ENCODE assay signal across 28 cellular contexts in the genomic region with DNA sequence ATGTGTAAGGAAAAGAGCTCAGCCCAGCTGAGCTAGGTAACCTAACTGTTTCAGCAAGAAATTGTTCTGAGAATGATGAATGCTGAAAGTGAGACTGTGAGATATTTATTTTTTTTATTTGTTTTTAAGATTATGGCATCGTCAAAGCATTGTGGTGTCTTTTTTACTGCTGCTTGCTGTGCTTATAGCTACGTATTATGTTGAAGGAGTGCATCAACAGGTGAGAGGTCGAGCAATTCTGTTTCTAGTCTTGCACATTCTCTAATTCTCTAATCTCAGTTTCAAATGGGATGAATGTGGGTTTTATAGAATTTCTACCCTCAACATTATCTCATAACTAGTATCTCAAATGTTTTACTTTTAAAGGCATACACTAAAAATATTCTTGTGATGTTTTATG.
"Had no signal": no experiment of that assay in that cellular context is flagged by ENCODE, and none has a peak within 500 bp of the region (broad histone marks: within the 10 kb centered on the region; RNA-seq: fewer than 3 reads in every experiment).

No MANE protein-coding gene starts in this region.

- H3K4me3 ChIP-seq: ascending aorta, coronary artery, dorsolateral prefrontal cortex had no signal

- H3K9me3 Mint-ChIP-seq: activated B cell treated with CpG ODN at 0.5 μM for 24 hours; activated CD4-positive, alpha-beta memory T cell treated with anti-CD3 and anti-CD28 coated beads for 36 hours; activated T-cell treated with anti-CD3 and anti-CD28 coated beads, Interleukin-2, amount 50 U/mL, for 24 hours; activated T-cell treated with anti-CD3 and anti-CD28 coated beads, Interleukin-2, amount 50 U/mL, for 72 hours; central memory CD8-positive, alpha-beta T cell; dendritic cell treated with granulocyte-macrophage colony-stimulating factor and Interleukin-4, amounts not matched to agents 40 ng/mL and 50 ng/mL, for 4 days had no signal

- H3K4me1 Mint-ChIP-seq: activated B cell treated with CpG ODN at 0.5 μM for 24 hours; activated CD8-positive, alpha-beta memory T cell treated with anti-CD3 and anti-CD28 coated beads, Interleukin-2, amount 10 ng/mL, durations not matched to agents 7 days and 5 days; central memory CD8-positive, alpha-beta T cell; endodermal cell had no signal

- H3K27ac ChIP-seq: ascending aorta, brain microvascular endothelial cell, coronary artery, dorsolateral prefrontal cortex had no signal

- H3K9me3 ChIP-seq: ascending aorta had no signal

- H3K4me1 ChIP-seq: ascending aorta had no signal

- H3K27me3 ChIP-seq: ascending aorta, brain microvascular endothelial cell, dorsolateral prefrontal cortex had no signal

- DNase-seq: activated B cell treated with CpG ODN at 0.5 μM for 24 hours; activated CD4-positive, alpha-beta memory T cell treated with anti-CD3 and anti-CD28 coated beads for 36 hours; activated CD4-positive, alpha-beta T cell treated with anti-CD3 and anti-CD28 coated beads for 48 hours; activated CD8-positive, alpha-beta memory T cell treated with anti-CD3 and anti-CD28 coated beads, Interleukin-2, amount 10 ng/mL, durations not matched to agents 7 days and 5 days; activated CD8-positive, alpha-beta memory T cell treated with anti-CD3 and anti-CD28 coated beads, Interleukin-2, amount 50 U/mL, for 4 hours; activated CD8-positive, alpha-beta T cell treated with anti-CD3 and anti-CD28 coated beads, Interleukin-2, amount 10 ng/mL, durations not matched to agents 7 days and 5 days; activated effector memory CD4-positive, alpha-beta T cell treated with Interleukin-2 at 50 U/mL for 16 hours; activated gamma-delta T cell treated with Interleukin-2 at 50 U/mL for 16 hours; activated naive CD4-positive, alpha-beta T cell treated with anti-CD3 and anti-CD28 coated beads, Interleukin-2, amount 50 U/mL, for 16 hours; activated naive CD4-positive, alpha-beta T cell treated with Interleukin-2 at 50 U/mL for 16 hours; activated T-cell treated with anti-CD3 and anti-CD28 coated beads for 4 hours; activated T-cell treated with anti-CD3 and anti-CD28 coated beads, Interleukin-2, amount 50 U/mL, for 24 hours; activated T-cell treated with anti-CD3 and anti-CD28 coated beads, Interleukin-2, amount 50 U/mL, for 72 hours; brain microvascular endothelial cell; dorsolateral prefrontal cortex; effector memory CD4-positive, alpha-beta T cell; endodermal cell; foreskin fibroblast; head of caudate nucleus; T-helper 1 cell; T-helper 2 cell had no signal

- ATAC-seq: activated CD4-positive, CD25-positive, alpha-beta regulatory T cell treated with anti-CD3 and anti-CD28 coated beads, Interleukin-2, amount 50 U/mL, for 24 hours; activated CD8-positive, alpha-beta memory T cell treated with anti-CD3 and anti-CD28 coated beads, Interleukin-2, amount 10 ng/mL, durations not matched to agents 7 days and 5 days; activated CD8-positive, alpha-beta T cell treated with anti-CD3 and anti-CD28 coated beads, Interleukin-2, amount 10 ng/mL, durations not matched to agents 7 days and 5 days; activated T-cell treated with anti-CD3 and anti-CD28 coated beads, Interleukin-2, amount 50 U/mL, for 72 hours; esophagus mucosa had no signal

- H3K27me3 Mint-ChIP-seq: activated B cell treated with CpG ODN at 0.5 μM for 24 hours; activated CD4-positive, alpha-beta memory T cell treated with anti-CD3 and anti-CD28 coated beads for 36 hours; activated CD8-positive, alpha-beta memory T cell treated with anti-CD3 and anti-CD28 coated beads, Interleukin-2, amount 10 ng/mL, durations not matched to agents 7 days and 5 days; activated naive CD8-positive, alpha-beta T cell; activated T-cell treated with anti-CD3 and anti-CD28 coated beads, Interleukin-2, amount 50 U/mL, for 24 hours; central memory CD8-positive, alpha-beta T cell; dendritic cell treated with granulocyte-macrophage colony-stimulating factor and Interleukin-4, amounts not matched to agents 40 ng/mL and 50 ng/mL, for 4 days had no signal

- H3K4me3 Mint-ChIP-seq: activated B cell treated with CpG ODN at 0.5 μM for 24 hours; activated CD4-positive, alpha-beta memory T cell treated with anti-CD3 and anti-CD28 coated beads for 36 hours; activated CD8-positive, alpha-beta memory T cell treated with anti-CD3 and anti-CD28 coated beads, Interleukin-2, amount 10 ng/mL, durations not matched to agents 7 days and 5 days; activated CD8-positive, alpha-beta T cell treated with anti-CD3 and anti-CD28 coated beads, Interleukin-2, amount 10 ng/mL, durations not matched to agents 7 days and 5 days; activated naive CD8-positive, alpha-beta T cell; activated T-cell treated with anti-CD3 and anti-CD28 coated beads, Interleukin-2, amount 50 U/mL, for 24 hours; activated T-cell treated with anti-CD3 and anti-CD28 coated beads, Interleukin-2, amount 50 U/mL, for 72 hours; central memory CD8-positive, alpha-beta T cell; dendritic cell treated with granulocyte-macrophage colony-stimulating factor and Interleukin-4, amounts not matched to agents 40 ng/mL and 50 ng/mL, for 4 days; endodermal cell had no signal

- H3K27ac Mint-ChIP-seq: activated B cell treated with CpG ODN at 0.5 μM for 24 hours; activated CD4-positive, alpha-beta memory T cell treated with anti-CD3 and anti-CD28 coated beads for 36 hours; activated CD8-positive, alpha-beta memory T cell treated with anti-CD3 and anti-CD28 coated beads, Interleukin-2, amount 10 ng/mL, durations not matched to agents 7 days and 5 days; activated CD8-positive, alpha-beta T cell treated with anti-CD3 and anti-CD28 coated beads, Interleukin-2, amount 10 ng/mL, durations not matched to agents 7 days and 5 days; activated naive CD8-positive, alpha-beta T cell; activated T-cell treated with anti-CD3 and anti-CD28 coated beads, Interleukin-2, amount 50 U/mL, for 24 hours; dendritic cell treated with granulocyte-macrophage colony-stimulating factor and Interleukin-4, amounts not matched to agents 40 ng/mL and 50 ng/mL, for 4 days; endodermal cell had no signal
